ENCODE assay signal across 28 cellular contexts in the genomic region with DNA sequence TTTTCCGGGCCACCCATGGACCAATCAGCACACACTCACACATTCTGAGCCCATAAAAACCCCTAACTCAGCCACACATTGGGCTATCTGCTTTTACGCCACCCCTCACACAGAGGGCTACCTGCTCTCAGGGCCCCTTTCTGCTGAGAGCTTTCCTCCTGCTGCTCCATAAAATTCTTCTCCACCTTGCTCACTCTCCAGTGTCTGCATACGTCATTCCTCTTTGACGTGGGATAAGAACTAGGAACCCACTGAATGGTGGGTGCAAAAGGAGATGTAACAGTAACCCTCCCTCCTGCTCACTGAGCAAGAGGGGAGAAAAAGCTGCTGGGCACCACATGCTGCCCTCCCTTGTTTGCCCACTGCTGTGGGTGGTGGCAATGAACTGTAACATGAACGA.
A peak's percentile ranks its signal among the peaks of the same experiment; 100 is the strongest.
DNase-seq lines count a peak whose midpoint lies in the region; ATAC-seq, FAIRE-seq and TF ChIP-seq lines count a peak whose summit lies in the region.
"Had no signal": no experiment of that assay in that cellular context is flagged by ENCODE, and none has a peak within 500 bp of the region (broad histone marks: within the 10 kb centered on the region; RNA-seq: fewer than 3 reads in every experiment).

No MANE protein-coding gene starts in this region.

- no peaks in the 10 kb centered on the region for H3K36me3 ChIP-seq in H1 (ENCODE audit: control insufficient read depth in 2 of 4, insufficient read depth in 4 of 4, low read length in 3 of 4)
- H3K36me3 ChIP-seq in esophagus muscularis mucosa: no peaks in the 10 kb centered on the region
- H3K36me3 ChIP-seq in neuronal stem cell (replicated peaks in 1 of 2; ENCODE audit: control insufficient read depth in 2 of 2, insufficient read depth in 2 of 2, low read length in 2 of 2): no peaks in the 10 kb centered on the region
- H3K36me3 ChIP-seq: BE2C, BLaER1 had no signal

- H3K18ac ChIP-seq in H1 (ENCODE audit: extremely low read depth, low read length) (no peak overlapping the region), neuronal stem cell (ENCODE audit: low read length) (no peak overlapping the region)

- DNase-seq in activated B cell treated with CpG ODN at 0.5 μM for 24 hours (no peak), H1 (ENCODE audit: low read depth in 1 of 2, low spot score in 2 of 2) (no peak), esophagus muscularis mucosa (ENCODE audit: extremely low spot score) (peak; percentile 60), neuronal stem cell (ENCODE audit: low spot score) (no peak), putamen (ENCODE audit: low spot score) (no peak), NOMO-1 (lab: John Stamatoyannopoulos, UW; ENCODE audit: unreplicated experiment in 2 of 2) (no peak)
- DNase-seq: 8988T; ACHN; BE2C; C1 segment of cervical spinal cord; CD4-positive, alpha-beta memory T cell; CD4-positive, CD25-positive, alpha-beta regulatory T cell; CD8-positive, alpha-beta memory T cell; COR-L47; DMS 273 treated with DMSO at 0.1 percent for 48 hours; DMS153; DMS53; DMS79; DND-41; EL; GDM1 had no signal

- 89% methylated on average over 5 of the region's 5 CpGs; no CpG with 5 or more reads in 1 of the 2 experiments for WGBS in H1 (ENCODE audit: extremely low coverage in 1 of 2, insufficient coverage in 1 of 2, insufficient read length in 1 of 2, insufficient replicate concordance in 2 of 2, low coverage in 1 of 2, low lambda C conversion rate in 2 of 2, missing lambda C conversion rate in 1 of 2), 2 experiments
- 85% methylated on average over 5 of the region's 5 CpGs for WGBS in esophagus muscularis mucosa
- WGBS in neuronal stem cell (ENCODE audit: extremely low coverage in 2 of 2, insufficient read length in 2 of 2, insufficient replicate concordance in 1 of 2), 2 donors: no CpG with 5 or more reads among the region's 5 CpGs

- no peak for TF ChIP-seq RAD21 in H1 (IDR thresholded peaks at IDR 0.05 in 1 of 2, conservative IDR thresholded peaks at IDR 0.05 in 1 of 2; ENCODE audit: low read depth in 2 of 2, low read length in 2 of 2)

- no peak overlapping the region for H2AK5ac ChIP-seq in H1 (ENCODE audit: low read depth, low read length)
- no peak overlapping the region for H2AK5ac ChIP-seq in neuronal stem cell (ENCODE audit: low read depth, low read length)

- H3K4ac ChIP-seq in H1 (replicated peaks; ENCODE audit: insufficient read length, low read depth, low read length) (no peak overlapping the region), neuronal stem cell (ENCODE audit: low read length) (no peak overlapping the region)

- H2AFZ ChIP-seq in H1 (ENCODE audit: low read length) (peak overlapping the region; percentile 64; the same call in 1 of the 2 replicates), neuronal stem cell (ENCODE audit: low read length) (no peak overlapping the region)

- H2BK120ac ChIP-seq in H1 (replicated peaks; ENCODE audit: low read depth, low read length) (no peak overlapping the region), neuronal stem cell (ENCODE audit: low read depth, low read length) (no peak overlapping the region)

- no peaks in the 10 kb centered on the region for H3K79me2 ChIP-seq in H1 (ENCODE audit: control insufficient read depth in 1 of 2, insufficient read depth in 2 of 2, low read length in 2 of 2)

- no peak overlapping the region for H3K14ac ChIP-seq in H1 (ENCODE audit: insufficient read length)
- no peak overlapping the region for H3K14ac ChIP-seq in neuronal stem cell (ENCODE audit: low read length)

- H3K23ac ChIP-seq in H1 (ENCODE audit: insufficient read length): no peak overlapping the region
- no peak overlapping the region for H3K23ac ChIP-seq in neuronal stem cell (ENCODE audit: low read depth, low read length, poor library complexity)

- no peak overlapping the region for H3K4me2 ChIP-seq in H1 (ENCODE audit: insufficient read depth in 1 of 2, low read depth in 2 of 2, low read length in 2 of 2)
- H3K4me2 ChIP-seq in neuronal stem cell (ENCODE audit: insufficient read depth, low read length, poor library complexity, severe bottlenecking): no peak overlapping the region
- H3K4me2 ChIP-seq: BLaER1 had no signal

- H3K27ac ChIP-seq in H1 (ENCODE audit: low read depth, low read length) (no peak overlapping the region), esophagus muscularis mucosa (replicated peaks in 1 of 4) (no peak overlapping the region), neuronal stem cell (replicated peaks; ENCODE audit: low read length) (no peak overlapping the region)
- H3K27ac ChIP-seq: BLaER1 had no signal

- H3K4me3 Mint-ChIP-seq in activated B cell treated with CpG ODN at 0.5 μM for 24 hours: no peak overlapping the region
- H3K4me3 Mint-ChIP-seq: CD14-positive monocyte; CD4-positive, alpha-beta memory T cell; CD4-positive, CD25-positive, alpha-beta regulatory T cell; CD8-positive, alpha-beta memory T cell had no signal

- H4K91ac ChIP-seq in H1 (replicated peaks; ENCODE audit: insufficient read length, low read length) (no peak overlapping the region), neuronal stem cell (ENCODE audit: low read depth, low read length, poor library complexity) (no peak overlapping the region)

- no peaks in the 10 kb centered on the region for H3K79me1 ChIP-seq in H1 (ENCODE audit: low read depth, low read length)
- no peaks in the 10 kb centered on the region for H3K79me1 ChIP-seq in neuronal stem cell (ENCODE audit: low read depth, low read length)

- H3K4me3 ChIP-seq in H1 (ENCODE audit: extremely low read depth in 1 of 4, insufficient read depth in 2 of 4, low read depth in 3 of 4, low read length in 4 of 4): no peak overlapping the region
- no peak overlapping the region for H3K4me3 ChIP-seq in esophagus muscularis mucosa
- no peak overlapping the region for H3K4me3 ChIP-seq in neuronal stem cell (ENCODE audit: low read length in 2 of 2)
- H3K4me3 ChIP-seq: BLaER1, GM12878 had no signal

- POLR2A ChIA-PET in activated B cell treated with CpG ODN at 0.5 μM for 24 hours (lab: Charles Lee) (no interaction called here), H1 (lab: Charles Lee; ENCODE audit: partially characterized antibody) (no interaction called here)

- CTCF ChIA-PET in activated B cell treated with CpG ODN at 0.5 μM for 24 hours (lab: Charles Lee): no interaction called here
- CTCF ChIA-PET in H1 (lab: Charles Lee; ENCODE audit: partially characterized antibody): interaction anchor here (0.9 kb wide), 1 partner anchor 215 kb away, joined by 3 read pairs; no protein-coding TSS in a partner anchor

- H2BK5ac ChIP-seq in H1 (ENCODE audit: low read depth, low read length): no peak overlapping the region
- no peak overlapping the region for H2BK5ac ChIP-seq in neuronal stem cell (ENCODE audit: low read length)

- no peaks in the 10 kb centered on the region for H3K36me3 Mint-ChIP-seq in activated B cell treated with CpG ODN at 0.5 μM for 24 hours (ENCODE audit: low read depth)
- H3K36me3 Mint-ChIP-seq: CD14-positive monocyte; CD4-positive, alpha-beta memory T cell; CD4-positive, CD25-positive, alpha-beta regulatory T cell; CD8-positive, alpha-beta memory T cell had no signal

- H3K9me3 Mint-ChIP-seq in activated B cell treated with CpG ODN at 0.5 μM for 24 hours: no peaks in the 10 kb centered on the region
- H3K9me3 Mint-ChIP-seq: CD4-positive, alpha-beta memory T cell; CD8-positive, alpha-beta memory T cell had no signal

- no peak overlapping the region for H3K9ac ChIP-seq in H1 (replicated peaks in 1 of 4; ENCODE audit: extremely low read depth in 1 of 4, low read depth in 3 of 4, low read length in 3 of 4)
- peak overlapping the region; percentile 25 for H3K9ac ChIP-seq in neuronal stem cell (ENCODE audit: low read depth, low read length, poor library complexity)
- H3K9ac ChIP-seq: BLaER1 had no signal

- TF ChIP-seq POLR2A in H1 (IDR thresholded peaks at IDR 0.05; ENCODE audit: control extremely low read depth in 1 of 2, low read depth in 2 of 2, low read length in 2 of 2) (no peak), esophagus muscularis mucosa (IDR thresholded peaks at IDR 0.05; ENCODE audit: low read depth) (no peak)

- H3K27me3 ChIP-seq in H1 (replicated peaks in 1 of 4; ENCODE audit: control insufficient read depth in 3 of 4, extremely low read depth in 1 of 4, insufficient read depth in 3 of 4, low read length in 3 of 4): no peaks in the 10 kb centered on the region
- H3K27me3 ChIP-seq in esophagus muscularis mucosa: no peaks in the 10 kb centered on the region
- H3K27me3 ChIP-seq in neuronal stem cell (ENCODE audit: control insufficient read depth in 3 of 3, insufficient read depth in 3 of 3, low read depth in 1 of 3, low read length in 3 of 3): no peaks in the 10 kb centered on the region
- H3K27me3 ChIP-seq: BE2C, BLaER1 had no signal

- no peak for TF ChIP-seq EP300 in H1 (IDR thresholded peaks at IDR 0.05; ENCODE audit: borderline replicate concordance in 1 of 2, low read depth in 2 of 2, low read length in 2 of 2)
- no peak for TF ChIP-seq EP300 in esophagus muscularis mucosa (IDR thresholded peaks at IDR 0.05)

- no peak overlapping the region for H3K56ac ChIP-seq in H1 (replicated peaks; ENCODE audit: insufficient read length, low read depth, low read length)

- H3K4me1 Mint-ChIP-seq in activated B cell treated with CpG ODN at 0.5 μM for 24 hours: no peaks in the 10 kb centered on the region
- H3K4me1 Mint-ChIP-seq: CD14-positive monocyte; CD4-positive, alpha-beta memory T cell; CD4-positive, CD25-positive, alpha-beta regulatory T cell; CD8-positive, alpha-beta memory T cell had no signal

- no peaks in the 10 kb centered on the region for H4K20me1 ChIP-seq in H1 (replicated peaks in 1 of 2; ENCODE audit: control insufficient read depth in 1 of 2, insufficient read depth in 2 of 2, low read length in 2 of 2)
- H4K20me1 ChIP-seq: BLaER1 had no signal

- no peaks in the 10 kb centered on the region for H3K23me2 ChIP-seq in H1 (ENCODE audit: low read depth, low read length)

- FAIRE-seq in H1 (lab: Jason Lieb, UNC): no peak
- FAIRE-seq: A204.1, GM12878, GM12892, GM18507 had no signal

- peak overlapping the region; percentile 16 for H3K27ac Mint-ChIP-seq in activated B cell treated with CpG ODN at 0.5 μM for 24 hours
- H3K27ac Mint-ChIP-seq: CD14-positive monocyte; CD4-positive, alpha-beta memory T cell; CD4-positive, CD25-positive, alpha-beta regulatory T cell; CD8-positive, alpha-beta memory T cell had no signal

- H2BK12ac ChIP-seq in H1 (ENCODE audit: low read depth, low read length) (0 out of 2 replicates have a peak overlapping the region, but pooled peaks have one; percentile 11), neuronal stem cell (ENCODE audit: low read length) (no peak overlapping the region)

- H2BK15ac ChIP-seq in H1 (ENCODE audit: low read length): no peak overlapping the region
- H2BK15ac ChIP-seq in neuronal stem cell (ENCODE audit: low read length): no peak overlapping the region

- intact Hi-C loops in activated B cell treated with CpG ODN at 0.5 μM for 24 hours (cut with micrococcal nuclease) (no loop called here), esophagus muscularis mucosa (cut with DNase I) (no loop called here)

- H3K27me3 Mint-ChIP-seq in activated B cell treated with CpG ODN at 0.5 μM for 24 hours: no peaks in the 10 kb centered on the region
- H3K27me3 Mint-ChIP-seq: CD4-positive, alpha-beta memory T cell; CD4-positive, CD25-positive, alpha-beta regulatory T cell; CD8-positive, alpha-beta memory T cell had no signal

- H3K4me1 ChIP-seq in H1 (replicated peaks in 1 of 4; ENCODE audit: control insufficient read depth in 3 of 4, insufficient read depth in 4 of 4, low read length in 3 of 4) (peaks cover 0 to 4% (median under 1%) of the 10 kb centered on the region in 4 experiments; a peak in 2 of 7 replicates), esophagus muscularis mucosa (no peaks in the 10 kb centered on the region), neuronal stem cell (ENCODE audit: control insufficient read depth in 2 of 2, insufficient read depth in 1 of 2, low read depth in 1 of 2, low read length in 2 of 2) (no peaks in the 10 kb centered on the region)
- H3K4me1 ChIP-seq: BE2C, BLaER1 had no signal

- no peak for TF ChIP-seq CTCF in activated B cell treated with CpG ODN at 0.5 μM for 24 hours (IDR thresholded peaks at IDR 0.05)
- no peak for TF ChIP-seq CTCF in H1 (IDR thresholded peaks at IDR 0.05; ENCODE audit: control extremely low read depth in 1 of 3, insufficient read depth in 1 of 3, low read depth in 1 of 3, low read length in 3 of 3)
- TF ChIP-seq CTCF in esophagus muscularis mucosa (IDR thresholded peaks at IDR 0.05): no peak

- no peaks in the 10 kb centered on the region for H3K9me3 ChIP-seq in H1 (ENCODE audit: insufficient read depth in 2 of 2, low read depth in 1 of 2, low read length in 1 of 2)
- no peaks in the 10 kb centered on the region for H3K9me3 ChIP-seq in esophagus muscularis mucosa
- no peaks in the 10 kb centered on the region for H3K9me3 ChIP-seq in neuronal stem cell (replicated peaks in 1 of 2; ENCODE audit: control insufficient read depth in 2 of 2, insufficient read depth in 1 of 2, low read depth in 1 of 2, low read length in 2 of 2)
- H3K9me3 ChIP-seq: BE2C had no signal

- ATAC-seq in activated B cell treated with CpG ODN at 0.5 μM for 24 hours (ENCODE audit: low read depth) (no peak), HG03175 (IDR thresholded peaks at IDR 0.05; ENCODE audit: unreplicated experiment) (no peak)
- ATAC-seq: GM12878 had no signal

- H4K8ac ChIP-seq in H1 (ENCODE audit: extremely low read depth, insufficient read depth, low read length): no peak overlapping the region
- peak overlapping the region; percentile 70 for H4K8ac ChIP-seq in neuronal stem cell (ENCODE audit: low read depth, low read length)

- no peak overlapping the region for H4K5ac ChIP-seq in H1 (ENCODE audit: insufficient read length, low read depth, low read length)

- no peak overlapping the region for H2BK20ac ChIP-seq in H1 (ENCODE audit: low read length)
